Comparison of ENCODE assay signal across 8 cellular contexts in genomic region chrX:47658301-47658683, GRCh38. TPM values are rescaled to one million over a fixed set of nuclear protein-coding genes. Genes with fewer than 3 reads are reported as not detected.
A peak's percentile ranks its signal among the peaks of the same experiment; 100 is the strongest.
DNase-seq lines count a peak whose midpoint lies in the region; ATAC-seq, FAIRE-seq and TF ChIP-seq lines count a peak whose summit lies in the region.

No MANE protein-coding gene starts in this region.

- H3K4me1 Mint-ChIP-seq in activated naive CD4-positive, alpha-beta T cell treated with anti-CD3 and anti-CD28 coated beads for 36 hours (ENCODE audit: low read depth) = peaks cover 46% of the 10 kb centered on the region

- H4K20me1 ChIP-seq in K562 (replicated peaks; ENCODE audit: control insufficient read depth, insufficient read depth, low read length) = no peaks in the 10 kb centered on the region

- peaks cover 2% of the 10 kb centered on the region for H3K9me3 Mint-ChIP-seq in activated naive CD4-positive, alpha-beta T cell treated with anti-CD3 and anti-CD28 coated beads for 36 hours

- peaks cover 3% of the 10 kb centered on the region for H3K9me1 ChIP-seq in K562 (ENCODE audit: control insufficient read depth, insufficient read depth, low read length)

- H3K27me3 ChIP-seq in K562 (ENCODE audit: control insufficient read depth in 2 of 2, insufficient read depth in 2 of 2, low read length in 2 of 2) (no peaks in the 10 kb centered on the region), lower lobe of right lung (ENCODE audit: low read depth) (no peaks in the 10 kb centered on the region), transverse colon (no peaks in the 10 kb centered on the region)

- H3K4me2 ChIP-seq in K562 (ENCODE audit: insufficient read depth, low read length) = peak overlapping the region; percentile 81

- BruUV-seq in K562 (replicated peaks; lab: Mats Ljungman, UMichigan) = TSS peak; percentile 44

- DNase-seq in activated naive CD4-positive, alpha-beta T cell treated with anti-CD3 and anti-CD28 coated beads for 36 hours = no peak
- no peak for DNase-seq in activated naive CD4-positive, alpha-beta T cell (lab: John Stamatoyannopoulos, UW)
- DNase-seq in K562 (ENCODE audit: extremely low read depth in 1 of 4, low spot score in 3 of 4) (no peak), lower lobe of right lung (no peak), transverse colon (no peak)
- DNase-seq in activated CD4-positive, alpha-beta T cell treated with anti-CD3 and anti-CD28 coated beads, Interleukin-2, amount 50 U/mL, for 48 hours = no peak

- CTCF ChIA-PET in activated naive CD4-positive, alpha-beta T cell treated with anti-CD3 and anti-CD28 coated beads for 36 hours (lab: Charles Lee) = no interaction called here
- CTCF ChIA-PET in K562 (lab: Yijun Ruan, JAX; ENCODE audit: low intra/inter-chr PET ratio) = no interaction called here

- TF ChIP-seq RAD21 in K562 (CRISPR knock-in tag; conservative IDR thresholded peaks at IDR 0.05 in 1 of 2, IDR thresholded peaks at IDR 0.05 in 1 of 2) = no peak

- H3K79me2 ChIP-seq in K562 (ENCODE audit: control insufficient read depth, insufficient read depth, low read length) = peaks cover 29% of the 10 kb centered on the region

- H2AFZ ChIP-seq in K562 (ENCODE audit: low read depth, low read length) = peak overlapping the region; percentile 84

- no peak for TF ChIP-seq EP300 in K562 (IDR thresholded peaks at IDR 0.05; ENCODE audit: low read length)
- TF ChIP-seq EP300 in transverse colon (IDR thresholded peaks at IDR 0.05; ENCODE audit: low read depth) = no peak

- no peak for TF ChIP-seq POLR2A in K562 (conservative IDR thresholded peaks at IDR 0.05)
- no peak for TF ChIP-seq POLR2A in transverse colon (IDR thresholded peaks at IDR 0.05)

- peak overlapping the region; percentile 95 to 100 for H3K9ac ChIP-seq in K562 (ENCODE audit: insufficient read depth in 1 of 2, low read depth in 2 of 2, low read length in 2 of 2)

- in situ Hi-C loops in K562 (cut with MboI) = no loop called here
- in situ Hi-C loops in transverse colon (cut with MboI; ENCODE audit: low pct_ligation_motif_present in 1 of 4, low pct_unique_long_range_greater_than_20kb in 1 of 4, low sequenced_read_pairs in 3 of 4) = no loop called here

- no peak for FAIRE-seq in K562 (lab: Jason Lieb, UNC)

- TF ChIP-seq CTCF in K562 (IDR thresholded peaks at IDR 0.05 in 2 of 3, conservative IDR thresholded peaks at IDR 0.05 in 1 of 3; ENCODE audit: insufficient read depth in 2 of 3, low read depth in 1 of 3, low read length in 3 of 3) (no peak), lower lobe of right lung (IDR thresholded peaks at IDR 0.05) (no peak), transverse colon (IDR thresholded peaks at IDR 0.05) (no peak)

- H3K27ac ChIP-seq in K562 (ENCODE audit: extremely low read depth, low read depth, low read length) = peak overlapping the region; percentile 97
- peak overlapping the region; percentile 98 for H3K27ac ChIP-seq in lower lobe of right lung
- peak overlapping the region; percentile 89 to 99 (median 98) for H3K27ac ChIP-seq in transverse colon

- peaks cover 26% of the 10 kb centered on the region for H3K36me3 Mint-ChIP-seq in activated naive CD4-positive, alpha-beta T cell treated with anti-CD3 and anti-CD28 coated beads for 36 hours (ENCODE audit: low read depth)

- POLR2A ChIA-PET in K562 (lab: Yijun Ruan, JAX) = no interaction called here

- peaks cover 15 to 44% of the 10 kb centered on the region in 2 experiments for H3K4me1 ChIP-seq in K562 (replicated peaks in 1 of 2; ENCODE audit: control insufficient read depth in 2 of 2, insufficient read depth in 2 of 2, low read length in 2 of 2)
- peaks cover 10% of the 10 kb centered on the region for H3K4me1 ChIP-seq in lower lobe of right lung
- H3K4me1 ChIP-seq in transverse colon = peaks cover 0 to 3% (median 0%) of the 10 kb centered on the region in 4 donors

- H3K4me3 Mint-ChIP-seq in activated naive CD4-positive, alpha-beta T cell treated with anti-CD3 and anti-CD28 coated beads for 36 hours = peak overlapping the region; percentile 88

- H3K4me3 ChIP-seq in K562 = peak overlapping the region; percentile 55
- peak overlapping the region; percentile 65 for H3K4me3 ChIP-seq in lower lobe of right lung
- peak overlapping the region; percentile 13 to 68 (median 55) for H3K4me3 ChIP-seq in transverse colon

- under 1% methylated on average over 13 of the region's 13 CpGs for WGBS in K562 (ENCODE audit: insufficient coverage, low coverage, missing lambda C conversion rate)
- 55% methylated on average over 13 of the region's 13 CpGs; no CpG with 5 or more reads in 1 of the 2 donors for WGBS in transverse colon (ENCODE audit: low coverage in 1 of 2), 2 donors

- H3K27ac Mint-ChIP-seq in activated naive CD4-positive, alpha-beta T cell treated with anti-CD3 and anti-CD28 coated beads for 36 hours = peak overlapping the region; percentile 98

- H3K27me3 Mint-ChIP-seq in activated naive CD4-positive, alpha-beta T cell treated with anti-CD3 and anti-CD28 coated beads for 36 hours (ENCODE audit: low read depth) = no peaks in the 10 kb centered on the region

- intact Hi-C loops in activated naive CD4-positive, alpha-beta T cell treated with anti-CD3 and anti-CD28 coated beads for 36 hours (cut with micrococcal nuclease) = loop anchor here (1.0 to 10.0 kb wide), 9 partner anchors 8 to 1147 kb away; partner anchors contain the start of genes ELK1, HDAC6, TIMP1 and USP11
- intact Hi-C loops in K562 (cut with micrococcal nuclease) (loop anchor here (2.0 kb wide), 1 partner anchor 25 kb away; no protein-coding TSS in a partner anchor), lower lobe of right lung (cut with DNase I) (no loop called here), transverse colon (cut with DNase I; ENCODE audit: low total_unique reads) (no loop called here)

- H3K9me3 ChIP-seq in K562 (replicated peaks; ENCODE audit: control insufficient read depth, insufficient read depth, low read depth, low read length) = no peaks in the 10 kb centered on the region
- H3K9me3 ChIP-seq in lower lobe of right lung = no peaks in the 10 kb centered on the region
- H3K9me3 ChIP-seq in transverse colon = no peaks in the 10 kb centered on the region

- ATAC-seq in K562 = no peak
- ATAC-seq in lower lobe of right lung = no peak
- no peak for ATAC-seq in HG02884 (IDR thresholded peaks at IDR 0.05; ENCODE audit: unreplicated experiment)
- ATAC-seq in GM19351 (IDR thresholded peaks at IDR 0.05; ENCODE audit: unreplicated experiment) = no peak

- peaks cover 48% of the 10 kb centered on the region for H3K36me3 ChIP-seq in K562 (ENCODE audit: control insufficient read depth, insufficient read depth, low read length)
- peaks cover 30% of the 10 kb centered on the region for H3K36me3 ChIP-seq in lower lobe of right lung
- H3K36me3 ChIP-seq in transverse colon = no peaks in the 10 kb centered on the region

RNA-seq across cellular contexts. Expression of gene UXT, which starts 0.7 kb away (rescaled TPM):
- 100 to 1,000 TPM; 192 to 198 TPM for total RNA-seq in activated naive CD4-positive, alpha-beta T cell treated with anti-CD3 and anti-CD28 coated beads for 36 hours
- 67.5 and 87.0 TPM in 2 replicates for total RNA-seq in K562 (2011; cell fraction: chromatin; rRNA removed; ENCODE audit: low replicate concordance)
- total RNA-seq in K562 (2011; cell fraction: nucleolus; rRNA removed) = 91.2 and 94.6 TPM in 2 replicates
- 97.3 and 117 TPM in 2 replicates for total RNA-seq in K562 (2011; cell fraction: nucleoplasm; rRNA removed)
- 201 and 206 TPM in 2 replicates for total RNA-seq in K562 (2014; rRNA removed)
- total RNA-seq in K562 (2014; rRNA removed; fragmentation: Illumina TruSeq; extraction: Trizol) = 199 and 204 TPM in 2 replicates
- 184 and 206 TPM in 2 replicates for total RNA-seq in K562 (2015; rRNA removed; fragmentation: Illumina TruSeq; extraction: Trizol)
- 181 and 185 TPM in 2 replicates for total RNA-seq in K562 (2021)
- polyA plus RNA-seq in K562 (2011; rRNA removed) = 260 and 275 TPM in 2 replicates
- 259 and 265 TPM in 2 replicates for polyA plus RNA-seq in K562 (2011; cell fraction: cytosol; rRNA removed)
- polyA plus RNA-seq in K562 (2011; cell fraction: nucleus; rRNA removed) = 182 and 231 TPM in 2 replicates
- 283 and 337 TPM in 2 replicates for polyA plus RNA-seq in K562 (2012)
- polyA plus RNA-seq in K562 (2014; fragmentation: Illumina TruSeq; extraction: Trizol) = 279 and 300 TPM in 2 replicates
- polyA plus RNA-seq in K562 (2014; fragmentation: Nextera tagmentation; extraction: Ambion mirVana) = 100 to 1,000 TPM; 141 to 167 TPM
- 265 and 285 TPM in 2 replicates for polyA plus RNA-seq in K562 (2014; rRNA removed)
- polyA minus RNA-seq in K562 (2011; rRNA and poly(A)+ RNA removed) = 74.0 and 75.4 TPM in 2 replicates
- polyA minus RNA-seq in K562 (2011; cell fraction: cytosol; rRNA and poly(A)+ RNA removed) = 52.3 and 53.6 TPM in 2 replicates
- 46.6 and 75.3 TPM in 2 replicates for polyA minus RNA-seq in K562 (2011; cell fraction: nucleus; rRNA and poly(A)+ RNA removed)
- 85.5 TPM for total RNA-seq in lower lobe of right lung
- 100 to 1,000 TPM in 2 of 4 donors, 10 to 100 TPM in 2; 21.3 to 122 (median 91.9) TPM for total RNA-seq in transverse colon

RNA-seq across cellular contexts. Expression of gene ELK1, which starts 7.9 kb away (rescaled TPM):
- 10 to 100 TPM; 58.1 to 58.8 TPM for total RNA-seq in activated naive CD4-positive, alpha-beta T cell treated with anti-CD3 and anti-CD28 coated beads for 36 hours
- total RNA-seq in K562 (2011; cell fraction: chromatin; rRNA removed; ENCODE audit: low replicate concordance) = 32.0 and 32.5 TPM in 2 replicates
- 20.1 and 21.2 TPM in 2 replicates for total RNA-seq in K562 (2011; cell fraction: nucleolus; rRNA removed)
- total RNA-seq in K562 (2011; cell fraction: nucleoplasm; rRNA removed) = 32.9 and 71.1 TPM in 2 replicates
- total RNA-seq in K562 (2014; rRNA removed) = 37.8 and 47.8 TPM in 2 replicates
- 23.6 and 24.5 TPM in 2 replicates for total RNA-seq in K562 (2014; rRNA removed; fragmentation: Illumina TruSeq; extraction: Trizol)
- 21.2 and 21.6 TPM in 2 replicates for total RNA-seq in K562 (2015; rRNA removed; fragmentation: Illumina TruSeq; extraction: Trizol)
- total RNA-seq in K562 (2021) = 62.5 and 74.9 TPM in 2 replicates
- 26.5 and 29.5 TPM in 2 replicates for polyA plus RNA-seq in K562 (2011; rRNA removed)
- polyA plus RNA-seq in K562 (2011; cell fraction: cytosol; rRNA removed) = 36.1 and 65.1 TPM in 2 replicates
- 31.3 and 44.0 TPM in 2 replicates for polyA plus RNA-seq in K562 (2011; cell fraction: nucleus; rRNA removed)
- polyA plus RNA-seq in K562 (2012) = 40.7 and 46.4 TPM in 2 replicates
- polyA plus RNA-seq in K562 (2014; fragmentation: Illumina TruSeq; extraction: Trizol) = 49.6 and 65.2 TPM in 2 replicates
- 1 to 10 TPM; 4.4 to 4.6 TPM for polyA plus RNA-seq in K562 (2014; fragmentation: Nextera tagmentation; extraction: Ambion mirVana)
- polyA plus RNA-seq in K562 (2014; rRNA removed) = 30.0 and 30.1 TPM in 2 replicates
- polyA minus RNA-seq in K562 (2011; rRNA and poly(A)+ RNA removed) = 17.1 and 17.8 TPM in 2 replicates
- 26.9 and 30.2 TPM in 2 replicates for polyA minus RNA-seq in K562 (2011; cell fraction: cytosol; rRNA and poly(A)+ RNA removed)
- polyA minus RNA-seq in K562 (2011; cell fraction: nucleus; rRNA and poly(A)+ RNA removed) = 9.4 and 10.1 TPM in 2 replicates
- 25.3 TPM for total RNA-seq in lower lobe of right lung
- total RNA-seq in transverse colon = 10 to 100 TPM; 11.6 to 27.5 (median 18.6) TPM

RNA-seq across cellular contexts. Expression of gene CFP, which starts 28.6 kb away (rescaled TPM):
- 1 to 10 TPM; 5.1 to 6.8 TPM for total RNA-seq in activated naive CD4-positive, alpha-beta T cell treated with anti-CD3 and anti-CD28 coated beads for 36 hours
- 0.92 and 1.3 TPM in 2 replicates for total RNA-seq in K562 (2011; cell fraction: chromatin; rRNA removed; ENCODE audit: low replicate concordance)
- total RNA-seq in K562 (2011; cell fraction: nucleolus; rRNA removed) = 0.53 and 0.67 TPM in 2 replicates
- 1.1 and 1.2 TPM in 2 replicates for total RNA-seq in K562 (2011; cell fraction: nucleoplasm; rRNA removed)
- total RNA-seq in K562 (2014; rRNA removed) (0.41 and 2.1 TPM in 2 replicates), K562 (2014; rRNA removed; fragmentation: Illumina TruSeq; extraction: Trizol) (0.26 and 0.55 TPM in 2 replicates), K562 (2015; rRNA removed; fragmentation: Illumina TruSeq; extraction: Trizol) (1.1 and 1.5 TPM in 2 replicates), K562 (2021) (0.89 and 2.0 TPM in 2 replicates), lower lobe of right lung (24.8 TPM), transverse colon (1 to 10 TPM in 3 of 4 donors, under 1 TPM in 1; 0.60 to 10.0 (median 3.0) TPM)
- polyA plus RNA-seq in K562 (2011; rRNA removed) (0.28 and 0.93 TPM in 2 replicates), K562 (2014; fragmentation: Illumina TruSeq; extraction: Trizol) (0.79 and 1.2 TPM in 2 replicates), K562 (2014; fragmentation: Nextera tagmentation; extraction: Ambion mirVana) (under 1 TPM; 0.18 to 0.28 TPM), K562 (2014; rRNA removed) (1.2 and 2.0 TPM in 2 replicates)
- 0.72 and 0.88 TPM in 2 replicates for polyA plus RNA-seq in K562 (2011; cell fraction: cytosol; rRNA removed)
- 0.68 and 0.97 TPM in 2 replicates for polyA plus RNA-seq in K562 (2011; cell fraction: nucleus; rRNA removed)
- polyA plus RNA-seq in K562 (2012) = 2.0 and 5.5 TPM in 2 replicates
- 0.07 and 0.09 TPM in 2 replicates for polyA minus RNA-seq in K562 (2011; rRNA and poly(A)+ RNA removed)
- 0.48 TPM in 1 of 2 replicates, not detected in the other for polyA minus RNA-seq in K562 (2011; cell fraction: cytosol; rRNA and poly(A)+ RNA removed)
- polyA minus RNA-seq in K562 (2011; cell fraction: nucleus; rRNA and poly(A)+ RNA removed) = 0.27 and 0.56 TPM in 2 replicates

RNA-seq across cellular contexts. Expression of gene SYN1, which starts 38.6 kb away (rescaled TPM):
- under 1 TPM; 0.12 to 0.36 TPM for total RNA-seq in activated naive CD4-positive, alpha-beta T cell treated with anti-CD3 and anti-CD28 coated beads for 36 hours
- 0.88 and 1.1 TPM in 2 replicates for total RNA-seq in K562 (2011; cell fraction: chromatin; rRNA removed; ENCODE audit: low replicate concordance)
- 0.26 TPM in 1 of 2 replicates, not detected in the other for total RNA-seq in K562 (2011; cell fraction: nucleolus; rRNA removed)
- total RNA-seq in K562 (2011; cell fraction: nucleoplasm; rRNA removed) = 0.66 TPM in 1 of 2 replicates, not detected in the other
- total RNA-seq in K562 (2014; rRNA removed) (0.18 TPM in 1 of 2 replicates, not detected in the other), K562 (2014; rRNA removed; fragmentation: Illumina TruSeq; extraction: Trizol) (0.10 and 0.15 TPM in 2 replicates), K562 (2015; rRNA removed; fragmentation: Illumina TruSeq; extraction: Trizol) (not detected in 2 replicates), K562 (2021) (0.24 and 0.38 TPM in 2 replicates), lower lobe of right lung (0.44 TPM), transverse colon (under 1 TPM; 0.16 to 0.41 (median 0.39) TPM)
- polyA plus RNA-seq in K562 (2011; rRNA removed) (0.01 and 0.12 TPM in 2 replicates), K562 (2014; fragmentation: Illumina TruSeq; extraction: Trizol) (0.14 and 0.28 TPM in 2 replicates), K562 (2014; fragmentation: Nextera tagmentation; extraction: Ambion mirVana) (under 1 TPM in 1 of 2 experiments, not detected in 1; 0.07 TPM), K562 (2014; rRNA removed) (0.24 TPM in 1 of 2 replicates, not detected in the other)
- polyA plus RNA-seq in K562 (2011; cell fraction: cytosol; rRNA removed) = 0.10 and 0.15 TPM in 2 replicates
- 0.18 and 0.42 TPM in 2 replicates for polyA plus RNA-seq in K562 (2011; cell fraction: nucleus; rRNA removed)
- polyA plus RNA-seq in K562 (2012) = 0.30 and 0.66 TPM in 2 replicates
- polyA minus RNA-seq in K562 (2011; rRNA and poly(A)+ RNA removed) = 0.09 and 1.2 TPM in 2 replicates
- polyA minus RNA-seq in K562 (2011; cell fraction: cytosol; rRNA and poly(A)+ RNA removed) = 0.36 and 1.2 TPM in 2 replicates
- 0.13 and 0.22 TPM in 2 replicates for polyA minus RNA-seq in K562 (2011; cell fraction: nucleus; rRNA and poly(A)+ RNA removed)

Comparison
In these comparisons a context has a peak if more than half of its experiments do, and no peak if none do; other contexts are left out.
1. intact Hi-C loops: an anchor here in activated naive CD4-positive, alpha-beta T cell treated with anti-CD3 and anti-CD28 coated beads for 36 hours (1.0 to 10.0 kb wide) and K562 (2.0 kb wide); none called in lower lobe of right lung and transverse colon.